Comparison of ENCODE assay signal across 30 cellular contexts in genomic region chr2:235636471-235637005, GRCh38.
"Had no signal": no experiment of that assay in that cellular context is flagged by ENCODE, and none has a peak within 500 bp of the region (broad histone marks: within the 10 kb centered on the region; RNA-seq: fewer than 3 reads in every experiment).

No MANE protein-coding gene starts in this region.

- H3K36me3 Mint-ChIP-seq: activated CD8-positive, alpha-beta memory T cell treated with anti-CD3 and anti-CD28 coated beads, Interleukin-2, amount 10 ng/mL, durations not matched to agents 7 days and 5 days; activated naive CD8-positive, alpha-beta T cell; naive thymus-derived CD4-positive, alpha-beta T cell had no signal

- H3K27me3 ChIP-seq: cardiac muscle cell, gastrocnemius medialis, hepatocyte, spleen had no signal

- H3K4me1 Mint-ChIP-seq: activated CD8-positive, alpha-beta memory T cell treated with anti-CD3 and anti-CD28 coated beads, Interleukin-2, amount 10 ng/mL, durations not matched to agents 7 days and 5 days had no signal

- H3K4me3 ChIP-seq: cardiac muscle cell, gastrocnemius medialis, hepatocyte, spleen, thoracic aorta had no signal

- H3K4me2 ChIP-seq: hepatocyte, SK-N-SH had no signal

- H3K27ac ChIP-seq: cardiac muscle cell, gastrocnemius medialis, hepatocyte, parathyroid adenoma, spleen, thoracic aorta had no signal

- H2AFZ ChIP-seq: hepatocyte, parathyroid adenoma had no signal

- H3K4me3 Mint-ChIP-seq: activated CD8-positive, alpha-beta memory T cell treated with anti-CD3 and anti-CD28 coated beads, Interleukin-2, amount 10 ng/mL, durations not matched to agents 7 days and 5 days; activated CD8-positive, alpha-beta T cell treated with anti-CD3 and anti-CD28 coated beads, Interleukin-2, amount 10 ng/mL, durations not matched to agents 7 days and 5 days; activated naive CD8-positive, alpha-beta T cell; brain; naive thymus-derived CD4-positive, alpha-beta T cell; T-helper 1 cell treated with Interleukin-12 subunit alpha and Interleukin-12 subunit beta and Interleukin-4 antibody, amounts not matched to agents 30 μg/mL and 1 μg/mL, for 36 hours had no signal

- FAIRE-seq: urothelium cell line had no signal

- H3K9me3 Mint-ChIP-seq: naive thymus-derived CD4-positive, alpha-beta T cell; T-helper 1 cell treated with Interleukin-12 subunit alpha and Interleukin-12 subunit beta and Interleukin-4 antibody, amounts not matched to agents 30 μg/mL and 1 μg/mL, for 36 hours had no signal

- H3K36me3 ChIP-seq: cardiac muscle cell, gastrocnemius medialis, spleen, thoracic aorta had no signal

- H3K27ac Mint-ChIP-seq: activated CD8-positive, alpha-beta memory T cell treated with anti-CD3 and anti-CD28 coated beads, Interleukin-2, amount 10 ng/mL, durations not matched to agents 7 days and 5 days; activated CD8-positive, alpha-beta T cell treated with anti-CD3 and anti-CD28 coated beads, Interleukin-2, amount 10 ng/mL, durations not matched to agents 7 days and 5 days; activated naive CD8-positive, alpha-beta T cell; naive thymus-derived CD4-positive, alpha-beta T cell; T-helper 1 cell treated with Interleukin-12 subunit alpha and Interleukin-12 subunit beta and Interleukin-4 antibody, amounts not matched to agents 30 μg/mL and 1 μg/mL, for 36 hours had no signal

- H3K9me3 ChIP-seq: gastrocnemius medialis, SK-N-SH, spleen, thoracic aorta had no signal

- H3K9ac ChIP-seq: parathyroid adenoma, SK-N-SH had no signal

- ATAC-seq: activated CD8-positive, alpha-beta memory T cell treated with anti-CD3 and anti-CD28 coated beads, Interleukin-2, amount 10 ng/mL, durations not matched to agents 7 days and 5 days; activated CD8-positive, alpha-beta T cell treated with anti-CD3 and anti-CD28 coated beads, Interleukin-2, amount 10 ng/mL, durations not matched to agents 7 days and 5 days; esophagus mucosa; gastrocnemius medialis; left colon; naive thymus-derived CD4-positive, alpha-beta T cell; right cardiac atrium had no signal

- DNase-seq: activated CD4-positive, alpha-beta T cell treated with anti-CD3 and anti-CD28 coated beads for 1 hour; activated CD8-positive, alpha-beta memory T cell treated with anti-CD3 and anti-CD28 coated beads, Interleukin-2, amount 10 ng/mL, durations not matched to agents 7 days and 5 days; activated CD8-positive, alpha-beta T cell treated with anti-CD3 and anti-CD28 coated beads, Interleukin-2, amount 10 ng/mL, durations not matched to agents 7 days and 5 days; activated effector memory CD4-positive, alpha-beta T cell treated with Interleukin-2 at 50 U/mL for 16 hours; activated naive CD4-positive, alpha-beta T cell treated with Interleukin-2 at 50 U/mL for 16 hours; activated T-cell treated with anti-CD3 and anti-CD28 coated beads for 4 hours; aorta; cortex of kidney; gastrocnemius medialis; left colon; mammary epithelial cell; midbrain; naive thymus-derived CD4-positive, alpha-beta T cell; occipital lobe; right cardiac atrium; SK-N-SH; spleen; stimulated activated naive CD4-positive, alpha-beta T cell; SW 1271; T1000; trophoblast cell had no signal
